Comparison of ENCODE assay signal across 14 cellular contexts in the genomic region with DNA sequence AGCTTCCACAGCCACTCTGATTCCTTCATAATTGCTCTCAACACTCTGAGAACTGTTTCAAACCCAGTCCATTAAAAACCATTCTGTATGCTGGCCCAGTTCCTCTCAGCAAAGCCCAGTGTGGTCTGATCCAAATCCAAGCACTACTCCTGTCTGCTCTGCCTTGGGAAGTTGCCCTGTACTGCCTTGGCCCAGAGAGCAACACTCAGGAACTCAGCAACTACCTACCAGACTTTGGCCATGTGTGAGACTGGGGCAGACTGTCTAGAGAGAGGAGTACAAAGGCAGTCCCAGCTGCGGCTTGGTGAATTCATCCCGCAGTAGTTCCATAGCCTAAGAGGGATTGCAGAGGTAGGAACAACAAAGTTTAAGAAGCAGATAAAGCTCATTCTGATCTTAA.
DNase-seq lines count a peak whose midpoint lies in the region; ATAC-seq and TF ChIP-seq lines count a peak whose summit lies in the region.
"Had no signal": no experiment of that assay in that cellular context is flagged by ENCODE, and none has a peak within 500 bp of the region (broad histone marks: within the 10 kb centered on the region; RNA-seq: fewer than 3 reads in every experiment).

No MANE protein-coding gene starts in this region.

- H2BK15ac ChIP-seq in H9 (ENCODE audit: low read depth, low read length) (no peak overlapping the region), neuronal stem cell (ENCODE audit: low read length) (no peak overlapping the region)

- H3K4ac ChIP-seq in H9 (ENCODE audit: low read depth, low read length) (no peak overlapping the region), neuronal stem cell (ENCODE audit: low read length) (no peak overlapping the region)

- H3K79me2 ChIP-seq in H9 (ENCODE audit: insufficient read depth, low read length) = no peaks in the 10 kb centered on the region

- no peaks in the 10 kb centered on the region for H3K4me1 ChIP-seq in H9 (ENCODE audit: insufficient read depth, low read length)
- peaks cover 0 to 1% of the 10 kb centered on the region in 2 donors for H3K4me1 ChIP-seq in neuronal stem cell (ENCODE audit: control insufficient read depth in 2 of 2, insufficient read depth in 1 of 2, low read depth in 1 of 2, low read length in 2 of 2)
- H3K4me1 ChIP-seq in vagina = no peaks in the 10 kb centered on the region
- H3K4me1 ChIP-seq: Peyer's patch had no signal

- no peaks in the 10 kb centered on the region for H3K23me2 ChIP-seq in H9 (ENCODE audit: insufficient read length, low read depth, low read length, poor library complexity, severe bottlenecking)

- no peak overlapping the region for H3K18ac ChIP-seq in H9 (ENCODE audit: insufficient read length, low read depth, low read length)
- no peak overlapping the region for H3K18ac ChIP-seq in neuronal stem cell (ENCODE audit: low read length)

- H4K8ac ChIP-seq in H9 (replicated peaks; ENCODE audit: insufficient read length, low read depth, low read length) (no peak overlapping the region), neuronal stem cell (ENCODE audit: low read depth, low read length) (no peak overlapping the region)

- ATAC-seq in activated CD8-positive, alpha-beta memory T cell treated with anti-CD3 and anti-CD28 coated beads, Interleukin-2, amount 10 ng/mL, durations not matched to agents 7 days and 5 days = no peak
- ATAC-seq: HCT116, K562 had no signal

- intact Hi-C loops in vagina (cut with DNase I) = no loop called here

- H2AFZ ChIP-seq in H9 (ENCODE audit: low read length) (no peak overlapping the region), neuronal stem cell (ENCODE audit: low read length) (no peak overlapping the region)

- no peak overlapping the region for H2BK5ac ChIP-seq in H9 (ENCODE audit: insufficient read length, low read length)
- no peak overlapping the region for H2BK5ac ChIP-seq in neuronal stem cell (ENCODE audit: low read length)

- H3K14ac ChIP-seq in H9 (ENCODE audit: insufficient read depth, low read length) = no peak overlapping the region
- no peak overlapping the region for H3K14ac ChIP-seq in neuronal stem cell (ENCODE audit: low read length)

- no peak overlapping the region for H2BK20ac ChIP-seq in H9 (ENCODE audit: low read depth, low read length, poor library complexity, severe bottlenecking)

- H3K56ac ChIP-seq in H9 (ENCODE audit: insufficient read length, low read depth, low read length) = no peak overlapping the region

- no peak overlapping the region for H2AK5ac ChIP-seq in H9 (ENCODE audit: insufficient read length, low read length)
- H2AK5ac ChIP-seq in neuronal stem cell (ENCODE audit: low read depth, low read length) = no peak overlapping the region

- H3K36me3 Mint-ChIP-seq in H9 (ENCODE audit: insufficient read depth in 1 of 3, low read depth in 3 of 3) = no peaks in the 10 kb centered on the region
- H3K36me3 Mint-ChIP-seq in activated CD8-positive, alpha-beta memory T cell treated with anti-CD3 and anti-CD28 coated beads, Interleukin-2, amount 10 ng/mL, durations not matched to agents 7 days and 5 days = no peaks in the 10 kb centered on the region

- no peak overlapping the region for H2BK12ac ChIP-seq in H9 (ENCODE audit: insufficient read length, low read depth, low read length)
- H2BK12ac ChIP-seq in neuronal stem cell (ENCODE audit: low read length) = no peak overlapping the region

- no peaks in the 10 kb centered on the region for H4K20me1 ChIP-seq in H9 (ENCODE audit: control insufficient read depth, insufficient read depth, insufficient read length)

- H3K9me3 Mint-ChIP-seq in H9 = no peaks in the 10 kb centered on the region
- no peaks in the 10 kb centered on the region for H3K9me3 Mint-ChIP-seq in activated CD8-positive, alpha-beta memory T cell treated with anti-CD3 and anti-CD28 coated beads, Interleukin-2, amount 10 ng/mL, durations not matched to agents 7 days and 5 days (ENCODE audit: low read depth)

- no peak overlapping the region for H2BK120ac ChIP-seq in H9 (ENCODE audit: low read depth, low read length, poor library complexity, severe bottlenecking)
- peak overlapping the region; percentile 57 for H2BK120ac ChIP-seq in neuronal stem cell (ENCODE audit: low read depth, low read length)

- no peak for TF ChIP-seq CTCF in H9 (conservative IDR thresholded peaks at IDR 0.05)
- no peak for TF ChIP-seq CTCF in vagina (IDR thresholded peaks at IDR 0.05)

- no peak for TF ChIP-seq POLR2A in vagina (IDR thresholded peaks at IDR 0.05)

- H3T11ph ChIP-seq in H9 (ENCODE audit: low read length) = no peak overlapping the region

- H3K9me3 ChIP-seq in H9 (ENCODE audit: control insufficient read depth, low read depth, low read length) (no peaks in the 10 kb centered on the region), neuronal stem cell (replicated peaks in 1 of 2; ENCODE audit: control insufficient read depth in 2 of 2, insufficient read depth in 1 of 2, low read depth in 1 of 2, low read length in 2 of 2) (no peaks in the 10 kb centered on the region), vagina (no peaks in the 10 kb centered on the region)
- H3K9me3 ChIP-seq: Peyer's patch had no signal

- WGBS in H9 (ENCODE audit: extremely low coverage, insufficient read length, low lambda C conversion rate) = no CpG with 5 or more reads among the region's 2 CpGs
- WGBS in neuronal stem cell (ENCODE audit: extremely low coverage in 2 of 2, insufficient read length in 2 of 2, insufficient replicate concordance in 1 of 2), 2 donors = no CpG with 5 or more reads among the region's 2 CpGs

- H3K23ac ChIP-seq in H9 (ENCODE audit: insufficient read length, low read depth, low read length) = no peak overlapping the region
- H3K23ac ChIP-seq in neuronal stem cell (ENCODE audit: low read depth, low read length, poor library complexity) = peak overlapping the region; percentile 39

- no peak overlapping the region for H3K4me2 ChIP-seq in H9 (ENCODE audit: insufficient read depth, insufficient read length, low read length)
- no peak overlapping the region for H3K4me2 ChIP-seq in neuronal stem cell (ENCODE audit: insufficient read depth, low read length, poor library complexity, severe bottlenecking)

- H4K5ac ChIP-seq in H9 (ENCODE audit: insufficient read length, low read depth, low read length) = no peak overlapping the region

- H3K27me3 Mint-ChIP-seq in H9 (ENCODE audit: low read depth) = no peaks in the 10 kb centered on the region
- H3K27me3 Mint-ChIP-seq in activated CD8-positive, alpha-beta memory T cell treated with anti-CD3 and anti-CD28 coated beads, Interleukin-2, amount 10 ng/mL, durations not matched to agents 7 days and 5 days = no peaks in the 10 kb centered on the region

- H3K4me3 Mint-ChIP-seq in H9 = no peak overlapping the region
- H3K4me3 Mint-ChIP-seq in activated CD8-positive, alpha-beta memory T cell treated with anti-CD3 and anti-CD28 coated beads, Interleukin-2, amount 10 ng/mL, durations not matched to agents 7 days and 5 days = no peak overlapping the region

- H3K27ac ChIP-seq in H9 (ENCODE audit: insufficient read length, low read depth, low read length) = no peak overlapping the region
- H3K27ac ChIP-seq in neuronal stem cell (replicated peaks; ENCODE audit: low read length) = no peak overlapping the region
- H3K27ac ChIP-seq in vagina = peak overlapping the region; percentile 36

- H3K36me3 ChIP-seq in neuronal stem cell (replicated peaks in 1 of 2; ENCODE audit: control insufficient read depth in 2 of 2, insufficient read depth in 2 of 2, low read length in 2 of 2) (no peaks in the 10 kb centered on the region), vagina (no peaks in the 10 kb centered on the region)
- H3K36me3 ChIP-seq: Peyer's patch had no signal

- H3K27me3 ChIP-seq in H9 (ENCODE audit: insufficient read depth, low read length) (no peaks in the 10 kb centered on the region; the same call in 1 of the 2 replicates), neuronal stem cell (ENCODE audit: control insufficient read depth in 3 of 3, insufficient read depth in 3 of 3, low read depth in 1 of 3, low read length in 3 of 3) (no peaks in the 10 kb centered on the region), vagina (no peaks in the 10 kb centered on the region)
- H3K27me3 ChIP-seq: Peyer's patch had no signal

- H3K4me1 Mint-ChIP-seq in H9 = peaks cover 7 to 13% of the 10 kb centered on the region in 2 experiments; a peak in 3 of 4 replicates
- H3K4me1 Mint-ChIP-seq in activated CD8-positive, alpha-beta memory T cell treated with anti-CD3 and anti-CD28 coated beads, Interleukin-2, amount 10 ng/mL, durations not matched to agents 7 days and 5 days = no peaks in the 10 kb centered on the region

- DNase-seq in H9 = no peak
- peak; percentile 26 for DNase-seq in RPMI8226
- no peak for DNase-seq in neuronal stem cell (ENCODE audit: low spot score)
- DNase-seq in vagina (ENCODE audit: extremely low spot score in 2 of 2) = no peak
- DNase-seq in GF-D8 (lab: John Stamatoyannopoulos, UW) = no peak
- DNase-seq in activated CD8-positive, alpha-beta memory T cell treated with anti-CD3 and anti-CD28 coated beads, Interleukin-2, amount 10 ng/mL, durations not matched to agents 7 days and 5 days = no peak
- no peak for DNase-seq in T-helper 2 cell
- DNase-seq: NCI-H146, NCI-H345, NCI-H774, Peyer's patch, SHP77 treated with DMSO at 0.1 percent for 48 hours had no signal

- no peak overlapping the region for H3K4me3 ChIP-seq in neuronal stem cell (ENCODE audit: low read length in 2 of 2)
- H3K4me3 ChIP-seq in vagina = no peak overlapping the region
- H3K4me3 ChIP-seq: K562, Peyer's patch had no signal

- H3K9ac ChIP-seq in H9 (ENCODE audit: extremely low read depth, insufficient read length, low read length) = no peak overlapping the region
- no peak overlapping the region for H3K9ac ChIP-seq in neuronal stem cell (ENCODE audit: low read depth, low read length, poor library complexity)

- CTCF ChIA-PET in activated CD8-positive, alpha-beta memory T cell treated with anti-CD3 and anti-CD28 coated beads, Interleukin-2, amount 10 ng/mL, durations not matched to agents 7 days and 5 days (lab: Charles Lee) = no interaction called here

- H3K79me1 ChIP-seq in H9 (ENCODE audit: insufficient read depth, low read depth, low read length, poor library complexity, severe bottlenecking) (no peaks in the 10 kb centered on the region), neuronal stem cell (ENCODE audit: low read depth, low read length) (no peaks in the 10 kb centered on the region)

- peak overlapping the region in 2 of 3 experiments; percentile 7 to 28; a peak in 3 of 7 replicates for H3K27ac Mint-ChIP-seq in H9
- H3K27ac Mint-ChIP-seq in activated CD8-positive, alpha-beta memory T cell treated with anti-CD3 and anti-CD28 coated beads, Interleukin-2, amount 10 ng/mL, durations not matched to agents 7 days and 5 days = no peak overlapping the region

- H4K91ac ChIP-seq in H9 (ENCODE audit: insufficient read length, low read depth, low read length) (no peak overlapping the region), neuronal stem cell (ENCODE audit: low read depth, low read length, poor library complexity) (no peak overlapping the region)
